31 cellular contexts compared by ENCODE assay signal in the genomic region with DNA sequence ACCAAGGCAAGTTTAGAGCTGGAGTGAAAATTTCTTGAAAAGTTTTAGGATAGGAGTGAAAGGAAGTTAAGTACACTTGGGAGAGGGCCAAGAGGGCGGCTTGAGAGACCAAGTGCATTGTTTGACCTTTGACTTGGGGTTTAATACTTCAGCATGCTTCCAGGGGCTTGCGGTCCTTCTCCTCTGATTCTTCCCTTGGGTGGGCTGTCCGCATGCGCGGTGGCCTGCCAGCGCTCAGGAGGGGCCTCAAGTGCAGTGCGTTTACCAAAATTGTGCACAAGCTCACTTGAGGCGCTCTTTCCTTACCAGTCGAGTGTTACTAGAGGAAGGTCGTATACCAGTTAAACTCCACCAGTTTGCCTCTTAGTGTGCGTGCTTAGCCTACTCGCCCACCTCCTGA.
"Had no signal": no experiment of that assay in that cellular context is flagged by ENCODE, and none has a peak within 500 bp of the region (broad histone marks: within the 10 kb centered on the region; RNA-seq: fewer than 3 reads in every experiment).

No MANE protein-coding gene starts in this region.

- DNase-seq: activated CD4-positive, alpha-beta memory T cell treated with anti-CD3 and anti-CD28 coated beads, Interleukin-2, amount 10 ng/mL, durations not matched to agents 7 days and 5 days; activated CD4-positive, alpha-beta T cell treated with anti-CD3 and anti-CD28 coated beads for 1 hour; activated CD4-positive, alpha-beta T cell treated with anti-CD3 and anti-CD28 coated beads for 4 hours; activated CD4-positive, alpha-beta T cell treated with anti-CD3 and anti-CD28 coated beads, Interleukin-2, amount 10 ng/mL, durations not matched to agents 7 days and 5 days; activated CD4-positive, alpha-beta T cell treated with anti-CD3 and anti-CD28 coated beads, Interleukin-2, amount 50 U/mL, for 4 hours; activated CD8-positive, alpha-beta memory T cell treated with anti-CD3 and anti-CD28 coated beads, Interleukin-2, amount 50 U/mL, for 48 hours; activated gamma-delta T cell; activated naive CD4-positive, alpha-beta T cell; activated naive CD4-positive, alpha-beta T cell treated with anti-CD3 and anti-CD28 coated beads, Interleukin-2, amount 10 ng/mL, durations not matched to agents 7 days and 5 days; activated naive CD8-positive, alpha-beta T cell treated with anti-CD3 and anti-CD28 coated beads, Interleukin-2, amount 10 ng/mL, durations not matched to agents 7 days and 5 days; activated T-cell treated with anti-CD3 and anti-CD28 coated beads for 4 hours; activated T-cell treated with anti-CD3 and anti-CD28 coated beads, Interleukin-2, amount 50 U/mL, for 24 hours; activated T-cell treated with anti-CD3 and anti-CD28 coated beads, Interleukin-2, amount 50 U/mL, for 72 hours; central memory CD4-positive, alpha-beta T cell; cerebellar nuclear complex; colonic mucosa; effector CD8-positive, alpha-beta T cell; esophagus squamous epithelium; foreskin melanocyte; T-cell; T1000 had no signal

- H3K9me3 Mint-ChIP-seq: activated CD4-positive, alpha-beta memory T cell treated with anti-CD3 and anti-CD28 coated beads, Interleukin-2, amount 10 ng/mL, durations not matched to agents 7 days and 5 days; activated naive CD4-positive, alpha-beta T cell treated with anti-CD3 and anti-CD28 coated beads, Interleukin-2, amount 10 ng/mL, durations not matched to agents 7 days and 5 days; activated naive CD8-positive, alpha-beta T cell treated with anti-CD3 and anti-CD28 coated beads, Interleukin-2, amount 10 ng/mL, durations not matched to agents 7 days and 5 days; activated T-cell treated with anti-CD3 and anti-CD28 coated beads, Interleukin-2, amount 50 U/mL, for 24 hours; activated T-cell treated with anti-CD3 and anti-CD28 coated beads, Interleukin-2, amount 50 U/mL, for 72 hours; T-cell; T-helper 1 cell treated with Interleukin-12 subunit alpha and Interleukin-12 subunit beta and Interleukin-4 antibody, amounts not matched to agents 30 μg/mL and 1 μg/mL, for 36 hours had no signal

- FAIRE-seq: endometrium, endothelial cell of umbilical vein had no signal

- H3K27me3 ChIP-seq: ascending aorta, breast epithelium, cardiac muscle cell, colonic mucosa, esophagus squamous epithelium, gastroesophageal sphincter had no signal

- H3K27ac ChIP-seq: ascending aorta, breast epithelium, cardiac muscle cell, colonic mucosa, epithelial cell of prostate, esophagus squamous epithelium, gastroesophageal sphincter had no signal

- H3K27ac Mint-ChIP-seq: activated CD4-positive, alpha-beta memory T cell treated with anti-CD3 and anti-CD28 coated beads, Interleukin-2, amount 10 ng/mL, durations not matched to agents 7 days and 5 days; activated CD4-positive, alpha-beta T cell treated with anti-CD3 and anti-CD28 coated beads, Interleukin-2, amount 10 ng/mL, durations not matched to agents 7 days and 5 days; activated naive CD4-positive, alpha-beta T cell treated with anti-CD3 and anti-CD28 coated beads, Interleukin-2, amount 10 ng/mL, durations not matched to agents 7 days and 5 days; activated naive CD4-positive, alpha-beta T cell treated with anti-CD3 and anti-CD28 coated beads, Interleukin-2, amount 50 U/mL, for 72 hours; activated naive CD8-positive, alpha-beta T cell treated with anti-CD3 and anti-CD28 coated beads, Interleukin-2, amount 10 ng/mL, durations not matched to agents 7 days and 5 days; activated T-cell treated with anti-CD3 and anti-CD28 coated beads, Interleukin-2, amount 50 U/mL, for 24 hours; activated T-cell treated with anti-CD3 and anti-CD28 coated beads, Interleukin-2, amount 50 U/mL, for 72 hours; brain; T-cell; T-helper 1 cell treated with Interleukin-12 subunit alpha and Interleukin-12 subunit beta and Interleukin-4 antibody, amounts not matched to agents 30 μg/mL and 1 μg/mL, for 36 hours had no signal

- H3K9me3 ChIP-seq: ascending aorta, breast epithelium, colonic mucosa, esophagus squamous epithelium, gastroesophageal sphincter had no signal

- H3K36me3 ChIP-seq: ascending aorta, breast epithelium, cardiac muscle cell, colonic mucosa, esophagus squamous epithelium, gastroesophageal sphincter had no signal

- H3K4me3 ChIP-seq: ascending aorta, breast epithelium, cardiac muscle cell, colonic mucosa, esophagus squamous epithelium, gastroesophageal sphincter had no signal

- H3K4me1 Mint-ChIP-seq: brain had no signal

- H3K4me1 ChIP-seq: ascending aorta, breast epithelium, colonic mucosa, gastroesophageal sphincter had no signal

- ATAC-seq: activated naive CD4-positive, alpha-beta T cell treated with anti-CD3 and anti-CD28 coated beads, Interleukin-2, amount 50 U/mL, for 72 hours; activated T-cell treated with anti-CD3 and anti-CD28 coated beads, Interleukin-2, amount 50 U/mL, for 72 hours; gastroesophageal sphincter; T-cell had no signal

- H3K36me3 Mint-ChIP-seq: activated naive CD4-positive, alpha-beta T cell treated with anti-CD3 and anti-CD28 coated beads, Interleukin-2, amount 10 ng/mL, durations not matched to agents 7 days and 5 days; brain; T-cell had no signal

- H3K4me3 Mint-ChIP-seq: activated CD4-positive, alpha-beta memory T cell treated with anti-CD3 and anti-CD28 coated beads, Interleukin-2, amount 10 ng/mL, durations not matched to agents 7 days and 5 days; activated CD4-positive, alpha-beta T cell treated with anti-CD3 and anti-CD28 coated beads, Interleukin-2, amount 10 ng/mL, durations not matched to agents 7 days and 5 days; activated naive CD4-positive, alpha-beta T cell treated with anti-CD3 and anti-CD28 coated beads, Interleukin-2, amount 10 ng/mL, durations not matched to agents 7 days and 5 days; activated naive CD8-positive, alpha-beta T cell treated with anti-CD3 and anti-CD28 coated beads, Interleukin-2, amount 10 ng/mL, durations not matched to agents 7 days and 5 days; activated T-cell treated with anti-CD3 and anti-CD28 coated beads, Interleukin-2, amount 50 U/mL, for 24 hours; activated T-cell treated with anti-CD3 and anti-CD28 coated beads, Interleukin-2, amount 50 U/mL, for 72 hours; brain; T-cell; T-helper 1 cell treated with Interleukin-12 subunit alpha and Interleukin-12 subunit beta and Interleukin-4 antibody, amounts not matched to agents 30 μg/mL and 1 μg/mL, for 36 hours had no signal

- H3K27me3 Mint-ChIP-seq: activated CD4-positive, alpha-beta T cell treated with anti-CD3 and anti-CD28 coated beads, Interleukin-2, amount 10 ng/mL, durations not matched to agents 7 days and 5 days; activated naive CD8-positive, alpha-beta T cell treated with anti-CD3 and anti-CD28 coated beads, Interleukin-2, amount 10 ng/mL, durations not matched to agents 7 days and 5 days; activated T-cell treated with anti-CD3 and anti-CD28 coated beads, Interleukin-2, amount 50 U/mL, for 24 hours; T-cell had no signal
